ENCODE assay signal across 18 cellular contexts in the genomic region with DNA sequence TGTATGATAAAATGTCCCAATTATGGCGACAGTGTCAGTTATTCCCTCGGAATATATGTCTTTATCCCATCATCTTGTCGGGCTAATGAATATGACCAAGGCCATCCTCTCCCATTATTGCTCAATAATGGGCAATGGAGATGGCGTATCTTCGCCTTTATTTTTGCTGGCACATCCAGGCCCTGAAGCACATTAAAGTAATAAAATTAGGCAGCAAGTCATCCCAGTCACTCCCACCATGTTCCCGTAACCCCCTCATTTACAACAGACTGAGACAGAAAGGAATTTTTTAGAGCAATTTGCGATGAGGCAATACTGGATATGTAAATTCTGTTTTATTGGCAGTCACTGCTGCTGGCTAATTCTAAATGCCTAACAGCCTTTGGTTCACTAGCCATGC. TPM values are rescaled to one million over a fixed set of nuclear protein-coding genes. Genes with fewer than 3 reads are reported as not detected.
DNase-seq lines count a peak whose midpoint lies in the region; ATAC-seq and TF ChIP-seq lines count a peak whose summit lies in the region.
"Had no signal": no experiment of that assay in that cellular context is flagged by ENCODE, and none has a peak within 500 bp of the region (broad histone marks: within the 10 kb centered on the region; RNA-seq: fewer than 3 reads in every experiment).

No MANE protein-coding gene starts in this region.

- ATAC-seq in SK-N-SH treated with all-trans-retinoic acid at 6 μM for 48 hours (no peak; the same call in 2 of the 3 replicates), sciatic nerve (peak; percentile 80), GM21737 (IDR thresholded peaks at IDR 0.05; ENCODE audit: unreplicated experiment) (no peak), GM18502 (IDR thresholded peaks at IDR 0.05; ENCODE audit: poor library complexity, unreplicated experiment) (no peak)

- H3K4me1 Mint-ChIP-seq in nephron progenitor cell = peaks cover 21% of the 10 kb centered on the region

- peaks cover 8% of the 10 kb centered on the region for H3K27me3 Mint-ChIP-seq in nephron progenitor cell (ENCODE audit: low read depth, poor library complexity)

- TF ChIP-seq CTCF in fibroblast of the aortic adventitia (IDR thresholded peaks at IDR 0.05; ENCODE audit: insufficient read depth, low read length) (no peak), nephron progenitor cell (IDR thresholded peaks at IDR 0.05) (no peak)

- H3K9me3 Mint-ChIP-seq in nephron progenitor cell = peaks cover 7% of the 10 kb centered on the region
- H3K9me3 Mint-ChIP-seq: IgD-negative memory B cell had no signal

- H3K27ac Mint-ChIP-seq in nephron progenitor cell = no peak overlapping the region
- H3K27ac Mint-ChIP-seq: B cell, IgD-negative memory B cell had no signal

- no peaks in the 10 kb centered on the region for H3K36me3 Mint-ChIP-seq in nephron progenitor cell (ENCODE audit: low read depth)
- H3K36me3 Mint-ChIP-seq: brain had no signal

- intact Hi-C loops in sciatic nerve (cut with DNase I) = no loop called here

- no peak overlapping the region for H3K4me3 ChIP-seq in fibroblast of the aortic adventitia (ENCODE audit: low read depth, low read length)
- H3K4me3 ChIP-seq: transverse colon had no signal

- peak; percentile 29 for DNase-seq in Ammon's horn (ENCODE audit: low spot score)
- DNase-seq in fibroblast of the aortic adventitia (ENCODE audit: low read depth) = peak; percentile 64
- DNase-seq in sciatic nerve (ENCODE audit: low spot score) = no peak
- DNase-seq in nephron progenitor cell = no peak
- no peak for DNase-seq in DMS79 treated with DMSO at 0.1 percent for 48 hours (lab: John Stamatoyannopoulos, UW)
- DNase-seq: activated CD4-positive, CD25-positive, alpha-beta regulatory T cell treated with anti-CD3 and anti-CD28 coated beads, Interleukin-2, amount 50 U/mL, for 72 hours; DMS153; NCI-H1105; stimulated activated CD4-positive, alpha-beta T cell treated with anti-CD3 and anti-CD28 coated beads, Interleukin-1b, Interleukin-23, amount 100 ng/mL, for 48 hours; T-helper 2 cell; transverse colon had no signal

- H3K4me3 Mint-ChIP-seq in nephron progenitor cell = no peak overlapping the region
- H3K4me3 Mint-ChIP-seq: B cell, brain, IgD-negative memory B cell had no signal

TF ChIP-seq in SK-N-SH treated with all-trans-retinoic acid at 6 μM for 48 hours, 23 proteins besides CTCF, POLR2A, EP300 and RAD21:
- no peak for TF ChIP-seq CSDC2 (CRISPR knock-in tag; IDR thresholded peaks at IDR 0.05)
- no peak for TF ChIP-seq TOX (CRISPR knock-in tag; IDR thresholded peaks at IDR 0.05; ENCODE audit: borderline replicate concordance)
- no peak for TF ChIP-seq ZFP30 (CRISPR knock-in tag; IDR thresholded peaks at IDR 0.05)
- TF ChIP-seq ZFP3 (CRISPR knock-in tag; IDR thresholded peaks at IDR 0.05) = 0 out of 2 replicates have a peak, but pooled peaks have one; percentile 38
- TF ChIP-seq, protein P1, sequence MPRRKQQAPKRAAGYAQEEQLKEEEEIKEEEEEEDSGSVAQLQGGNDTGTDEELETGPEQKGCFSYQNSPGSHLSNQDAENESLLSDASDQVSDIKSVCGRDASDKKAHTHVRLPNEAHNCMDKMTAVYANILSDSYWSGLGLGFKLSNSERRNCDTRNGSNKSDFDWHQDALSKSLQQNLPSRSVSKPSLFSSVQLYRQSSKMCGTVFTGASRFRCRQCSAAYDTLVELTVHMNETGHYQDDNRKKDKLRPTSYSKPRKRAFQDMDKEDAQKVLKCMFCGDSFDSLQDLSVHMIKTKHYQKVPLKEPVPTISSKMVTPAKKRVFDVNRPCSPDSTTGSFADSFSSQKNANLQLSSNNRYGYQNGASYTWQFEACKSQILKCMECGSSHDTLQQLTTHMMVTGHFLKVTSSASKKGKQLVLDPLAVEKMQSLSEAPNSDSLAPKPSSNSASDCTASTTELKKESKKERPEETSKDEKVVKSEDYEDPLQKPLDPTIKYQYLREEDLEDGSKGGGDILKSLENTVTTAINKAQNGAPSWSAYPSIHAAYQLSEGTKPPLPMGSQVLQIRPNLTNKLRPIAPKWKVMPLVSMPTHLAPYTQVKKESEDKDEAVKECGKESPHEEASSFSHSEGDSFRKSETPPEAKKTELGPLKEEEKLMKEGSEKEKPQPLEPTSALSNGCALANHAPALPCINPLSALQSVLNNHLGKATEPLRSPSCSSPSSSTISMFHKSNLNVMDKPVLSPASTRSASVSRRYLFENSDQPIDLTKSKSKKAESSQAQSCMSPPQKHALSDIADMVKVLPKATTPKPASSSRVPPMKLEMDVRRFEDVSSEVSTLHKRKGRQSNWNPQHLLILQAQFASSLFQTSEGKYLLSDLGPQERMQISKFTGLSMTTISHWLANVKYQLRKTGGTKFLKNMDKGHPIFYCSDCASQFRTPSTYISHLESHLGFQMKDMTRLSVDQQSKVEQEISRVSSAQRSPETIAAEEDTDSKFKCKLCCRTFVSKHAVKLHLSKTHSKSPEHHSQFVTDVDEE (CRISPR knock-in tag; IDR thresholded peaks at IDR 0.05) = peak; percentile 84
- TF ChIP-seq GLIS3 (CRISPR knock-in tag; IDR thresholded peaks at IDR 0.05) = peak; percentile 66; the same call in 1 of the 2 replicates
- TF ChIP-seq ESRRG (CRISPR knock-in tag; IDR thresholded peaks at IDR 0.05) = no peak
- TF ChIP-seq ISL1 (CRISPR knock-in tag; IDR thresholded peaks at IDR 0.05) = peak; percentile 92
- TF ChIP-seq ARNTL (CRISPR knock-in tag; IDR thresholded peaks at IDR 0.05; ENCODE audit: borderline replicate concordance, low read depth) = no peak
- TF ChIP-seq TCF4 (CRISPR knock-in tag; IDR thresholded peaks at IDR 0.05; ENCODE audit: borderline replicate concordance) = peak; percentile 73
- TF ChIP-seq, protein P2, sequence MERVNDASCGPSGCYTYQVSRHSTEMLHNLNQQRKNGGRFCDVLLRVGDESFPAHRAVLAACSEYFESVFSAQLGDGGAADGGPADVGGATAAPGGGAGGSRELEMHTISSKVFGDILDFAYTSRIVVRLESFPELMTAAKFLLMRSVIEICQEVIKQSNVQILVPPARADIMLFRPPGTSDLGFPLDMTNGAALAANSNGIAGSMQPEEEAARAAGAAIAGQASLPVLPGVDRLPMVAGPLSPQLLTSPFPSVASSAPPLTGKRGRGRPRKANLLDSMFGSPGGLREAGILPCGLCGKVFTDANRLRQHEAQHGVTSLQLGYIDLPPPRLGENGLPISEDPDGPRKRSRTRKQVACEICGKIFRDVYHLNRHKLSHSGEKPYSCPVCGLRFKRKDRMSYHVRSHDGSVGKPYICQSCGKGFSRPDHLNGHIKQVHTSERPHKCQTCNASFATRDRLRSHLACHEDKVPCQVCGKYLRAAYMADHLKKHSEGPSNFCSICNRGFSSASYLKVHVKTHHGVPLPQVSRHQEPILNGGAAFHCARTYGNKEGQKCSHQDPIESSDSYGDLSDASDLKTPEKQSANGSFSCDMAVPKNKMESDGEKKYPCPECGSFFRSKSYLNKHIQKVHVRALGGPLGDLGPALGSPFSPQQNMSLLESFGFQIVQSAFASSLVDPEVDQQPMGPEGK (CRISPR knock-in tag; IDR thresholded peaks at IDR 0.05; ENCODE audit: borderline replicate concordance) = 0 out of 2 replicates have a peak, but pooled peaks have one; percentile 14
- TF ChIP-seq ZC3H10 (CRISPR knock-in tag; IDR thresholded peaks at IDR 0.05) = no peak
- TF ChIP-seq, protein P3, sequence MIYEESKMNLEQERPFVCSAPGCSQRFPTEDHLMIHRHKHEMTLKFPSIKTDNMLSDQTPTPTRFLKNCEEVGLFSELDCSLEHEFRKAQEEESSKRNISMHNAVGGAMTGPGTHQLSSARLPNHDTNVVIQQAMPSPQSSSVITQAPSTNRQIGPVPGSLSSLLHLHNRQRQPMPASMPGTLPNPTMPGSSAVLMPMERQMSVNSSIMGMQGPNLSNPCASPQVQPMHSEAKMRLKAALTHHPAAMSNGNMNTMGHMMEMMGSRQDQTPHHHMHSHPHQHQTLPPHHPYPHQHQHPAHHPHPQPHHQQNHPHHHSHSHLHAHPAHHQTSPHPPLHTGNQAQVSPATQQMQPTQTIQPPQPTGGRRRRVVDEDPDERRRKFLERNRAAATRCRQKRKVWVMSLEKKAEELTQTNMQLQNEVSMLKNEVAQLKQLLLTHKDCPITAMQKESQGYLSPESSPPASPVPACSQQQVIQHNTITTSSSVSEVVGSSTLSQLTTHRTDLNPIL (CRISPR knock-in tag; IDR thresholded peaks at IDR 0.05; ENCODE audit: low read depth) = peak; percentile 60
- no peak for TF ChIP-seq PPARA (CRISPR knock-in tag; IDR thresholded peaks at IDR 0.05; ENCODE audit: borderline replicate concordance)
- no peak for TF ChIP-seq SNAI2 (CRISPR knock-in tag; IDR thresholded peaks at IDR 0.05)

RNA-seq across cellular contexts. Expression of a gene that starts 35.3 kb away (rescaled TPM):
- total RNA-seq in fibroblast of the aortic adventitia (ENCODE audit: low replicate concordance) = 0.18 TPM in 1 of 2 replicates, not detected in the other
- 4.7 TPM for total RNA-seq in sciatic nerve
- total RNA-seq: glomerular endothelial cell had no signal

Comparison
In these comparisons a context has a peak if more than half of its experiments do, and no peak if none do; other contexts are left out.
1. DNase-seq: peak in Ammon's horn (single experiment) and fibroblast of the aortic adventitia (single experiment); none in sciatic nerve (single experiment), nephron progenitor cell (single experiment) and DMS79 treated with DMSO at 0.1 percent for 48 hours (single experiment).